3 cellular contexts compared by ENCODE assay signal in genomic region chr6:163206196-163206595, GRCh38.
TF ChIP-seq lines count a peak whose summit lies in the region.

No MANE protein-coding gene starts in this region.

TF ChIP-seq in HEK293, 187 proteins besides CTCF, POLR2A, EP300 and RAD21 (continued from another document):
- TF ChIP-seq BCL11A (tag by site-specific recombination; IDR thresholded peaks at IDR 0.05; ENCODE audit: low read depth) = no peak

TF ChIP-seq in K562, 482 proteins besides CTCF, POLR2A, EP300 and RAD21 (continued from another document):
- TF ChIP-seq AFF4 (CRISPR knock-in tag; IDR thresholded peaks at IDR 0.05) (no peak), RBM25 (IDR thresholded peaks at IDR 0.05; ENCODE audit: low read depth, low read length, severe bottlenecking) (peak; percentile 63), ZNF146 (CRISPR knock-in tag; IDR thresholded peaks at IDR 0.05; ENCODE audit: unreplicated experiment) (peak; percentile 94), ZC3H11A (IDR thresholded peaks at IDR 0.05; ENCODE audit: low read depth, low read length) (no peak), MAX (CRISPR knock-in tag; IDR thresholded peaks at IDR 0.05) (no peak), NKRF (IDR thresholded peaks at IDR 0.05; ENCODE audit: borderline replicate concordance) (no peak)

TF ChIP-seq in H1, 55 proteins besides CTCF, POLR2A, EP300 and RAD21 (continued from another document):
- TF ChIP-seq KDM1A (IDR thresholded peaks at IDR 0.05; ENCODE audit: borderline replicate concordance, low read length) (peak; percentile 60), RNF2 (IDR thresholded peaks at IDR 0.05; ENCODE audit: borderline replicate concordance, low read depth, low read length, missing control alignments, poor library complexity, severe bottlenecking) (no peak)
